ENCODE assay signal across 8 cellular contexts in genomic region chr14:68791078-68791983, GRCh38. TPM values are rescaled to one million over a fixed set of nuclear protein-coding genes. Genes with fewer than 3 reads are reported as not detected.
A peak's percentile ranks its signal among the peaks of the same experiment; 100 is the strongest.
DNase-seq lines count a peak whose midpoint lies in the region; ATAC-seq, FAIRE-seq and TF ChIP-seq lines count a peak whose summit lies in the region.

No MANE protein-coding gene starts in this region.

- H3K36me3 ChIP-seq in HUES48 (ENCODE audit: control insufficient read depth, insufficient read depth, low read length) (peaks cover 41% of the 10 kb centered on the region), kidney (ENCODE audit: control insufficient read depth in 1 of 2, insufficient read depth in 2 of 2, low read length in 2 of 2) (peaks cover 3 to 51% of the 10 kb centered on the region in 2 donors)

- intact Hi-C loops in kidney (cut with DNase I), result loop anchor here (10.0 kb wide), 1 partner anchor 247 kb away; no protein-coding TSS in a partner anchor

- TF ChIP-seq CTCF in C4-2B (conservative IDR thresholded peaks at IDR 0.05) (no peak), kidney (IDR thresholded peaks at IDR 0.05; ENCODE audit: borderline replicate concordance, extremely low read depth, insufficient read depth) (no peak)

- H3K9me3 Mint-ChIP-seq in stimulated activated naive CD8-positive, alpha-beta T cell treated with anti-CD3 and anti-CD28 coated beads, Interleukin-15, Interleukin-2, amounts not matched to agents 100 ng/mL and 50 ng/mL, for 24 hours, result no peaks in the 10 kb centered on the region

- ATAC-seq in HG03039 (IDR thresholded peaks at IDR 0.05; ENCODE audit: unreplicated experiment), result no peak

- peak overlapping the region; percentile 99 for H3K4me3 Mint-ChIP-seq in stimulated activated naive CD8-positive, alpha-beta T cell treated with anti-CD3 and anti-CD28 coated beads, Interleukin-15, Interleukin-2, amounts not matched to agents 100 ng/mL and 50 ng/mL, for 24 hours

- no peak for DNase-seq in kidney
- DNase-seq in NCI-H524 treated with DMSO at 0.1 percent for 48 hours (lab: John Stamatoyannopoulos, UW), result no peak
- no peak for DNase-seq in stimulated activated CD4-positive, alpha-beta T cell treated with anti-CD3 and anti-CD28 coated beads, Interleukin-12 subunit alpha, Interleukin-12 subunit beta, amount 100 ng/mL, for 4 hours

- peaks cover 61% of the 10 kb centered on the region for H3K4me1 Mint-ChIP-seq in stimulated activated naive CD8-positive, alpha-beta T cell treated with anti-CD3 and anti-CD28 coated beads, Interleukin-15, Interleukin-2, amounts not matched to agents 100 ng/mL and 50 ng/mL, for 24 hours (ENCODE audit: low read depth)

- H3K9ac ChIP-seq in HUES48 (ENCODE audit: low read depth, low read length) (peak overlapping the region; percentile 92), kidney (ENCODE audit: low read length in 2 of 2) (peak overlapping the region; percentile 99 to 100)

- H3K4me3 ChIP-seq in HUES48 (ENCODE audit: low read depth, low read length) (peak overlapping the region; percentile 97), kidney (ENCODE audit: low read length in 2 of 2) (peak overlapping the region; percentile 89 to 100)

- H3K4me1 ChIP-seq in HUES48 (ENCODE audit: control insufficient read depth, insufficient read depth, low read length) (peaks cover 16% of the 10 kb centered on the region), kidney (ENCODE audit: control insufficient read depth in 1 of 2, insufficient read depth in 1 of 2, low read depth in 1 of 2, low read length in 2 of 2) (peaks cover 16 to 22% of the 10 kb centered on the region in 2 donors)

- no peak for FAIRE-seq in kidney (lab: Jason Lieb, UNC)

- H3K27me3 ChIP-seq in HUES48 (ENCODE audit: control insufficient read depth, insufficient read depth, low read length), result no peaks in the 10 kb centered on the region

- H3K27ac ChIP-seq in C4-2B (peak overlapping the region; percentile 99), HUES48 (ENCODE audit: low read depth, low read length) (peak overlapping the region; percentile 100), angular gyrus (ENCODE audit: low read depth, low read length) (peak overlapping the region; percentile 75), kidney (ENCODE audit: low read depth in 2 of 2, low read length in 2 of 2) (peak overlapping the region; percentile 98 to 100)

- H3K27ac Mint-ChIP-seq in stimulated activated naive CD8-positive, alpha-beta T cell treated with anti-CD3 and anti-CD28 coated beads, Interleukin-15, Interleukin-2, amounts not matched to agents 100 ng/mL and 50 ng/mL, for 24 hours, result peak overlapping the region; percentile 98

- no peaks in the 10 kb centered on the region for H3K27me3 Mint-ChIP-seq in stimulated activated naive CD8-positive, alpha-beta T cell treated with anti-CD3 and anti-CD28 coated beads, Interleukin-15, Interleukin-2, amounts not matched to agents 100 ng/mL and 50 ng/mL, for 24 hours

- H3K9me3 ChIP-seq in HUES48 (ENCODE audit: control insufficient read depth, insufficient read depth, low read length) (no peaks in the 10 kb centered on the region), kidney (ENCODE audit: control insufficient read depth in 1 of 2, low read length in 2 of 2) (no peaks in the 10 kb centered on the region)

- peaks cover 70% of the 10 kb centered on the region for H3K36me3 Mint-ChIP-seq in stimulated activated naive CD8-positive, alpha-beta T cell treated with anti-CD3 and anti-CD28 coated beads, Interleukin-15, Interleukin-2, amounts not matched to agents 100 ng/mL and 50 ng/mL, for 24 hours (ENCODE audit: low read depth)

RNA-seq across cellular contexts. Expression of gene ZFP36L1, which starts 1.5 kb away (rescaled TPM):
- total RNA-seq in kidney, result 289 TPM
- polyA plus RNA-seq in kidney (ENCODE audit: insufficient read depth, low read depth, low replicate concordance), result 73.3 TPM
